1 cellular context compared by ENCODE assay signal in the genomic region with DNA sequence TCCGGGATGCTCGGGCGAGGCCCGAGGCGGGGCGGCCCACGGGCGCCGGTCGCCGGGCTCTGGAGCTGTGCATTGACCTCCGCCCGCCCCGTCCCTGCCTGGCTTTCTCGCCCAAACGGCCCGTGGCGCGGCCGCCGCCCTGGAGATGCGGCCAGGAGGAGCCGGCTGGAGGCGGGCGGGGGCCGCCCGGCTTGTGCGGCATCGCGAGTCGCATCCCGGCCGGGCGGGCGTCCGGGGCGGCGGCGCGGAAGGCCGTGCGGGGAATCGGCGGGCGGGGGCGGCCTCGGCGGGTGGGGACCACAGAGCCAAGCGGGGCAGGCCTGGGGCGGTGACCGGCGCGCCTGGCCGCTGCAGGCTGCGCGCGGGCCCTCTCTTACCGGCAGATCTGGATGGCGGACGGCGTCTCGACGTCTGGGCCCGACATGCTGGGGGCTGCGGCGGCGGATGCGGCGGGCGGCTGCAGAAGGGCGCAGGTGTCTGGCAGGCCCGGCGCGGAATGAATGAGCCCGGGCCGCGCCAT.
TF ChIP-seq lines count a peak whose summit lies in the region.

No MANE protein-coding gene starts in this region.

TF ChIP-seq in HEK293, 187 proteins besides CTCF, POLR2A, EP300 and RAD21 (continued from another document):
- TF ChIP-seq, protein P1, sequence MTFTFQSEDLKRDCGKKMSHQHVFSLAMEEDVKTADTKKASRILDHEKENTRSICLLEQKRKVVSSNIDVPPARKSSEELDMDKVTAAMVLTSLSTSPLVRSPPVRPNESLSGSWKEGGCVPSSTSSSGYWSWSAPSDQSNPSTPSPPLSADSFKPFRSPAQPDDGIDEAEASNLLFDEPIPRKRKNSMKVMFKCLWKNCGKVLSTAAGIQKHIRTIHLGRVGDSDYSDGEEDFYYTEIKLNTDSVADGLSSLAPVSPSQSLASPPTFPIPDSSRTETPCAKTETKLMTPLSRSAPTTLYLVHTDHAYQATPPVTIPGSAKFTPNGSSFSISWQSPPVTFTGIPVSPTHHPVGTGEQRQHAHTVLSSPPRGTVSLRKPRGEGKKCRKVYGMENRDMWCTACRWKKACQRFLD (tag by site-specific recombination; IDR thresholded peaks at IDR 0.05), result no peak
- TF ChIP-seq RBAK (tag by site-specific recombination; IDR thresholded peaks at IDR 0.05) (no peak), ZNF561 (tag by site-specific recombination; IDR thresholded peaks at IDR 0.05; ENCODE audit: borderline replicate concordance) (no peak), ZNF404 (tag by site-specific recombination; IDR thresholded peaks at IDR 0.05) (no peak), ZNF747 (tag by site-specific recombination; IDR thresholded peaks at IDR 0.05) (no peak), ZBTB8A (tag by site-specific recombination; IDR thresholded peaks at IDR 0.05) (peak; percentile 95), ZNF529 (tag by site-specific recombination; IDR thresholded peaks at IDR 0.05; ENCODE audit: insufficient replicate concordance) (no peak), SP3 (tag by site-specific recombination; IDR thresholded peaks at IDR 0.05) (0 out of 2 replicates have a peak, but pooled peaks have one; percentile 53)
- TF ChIP-seq, protein P2, sequence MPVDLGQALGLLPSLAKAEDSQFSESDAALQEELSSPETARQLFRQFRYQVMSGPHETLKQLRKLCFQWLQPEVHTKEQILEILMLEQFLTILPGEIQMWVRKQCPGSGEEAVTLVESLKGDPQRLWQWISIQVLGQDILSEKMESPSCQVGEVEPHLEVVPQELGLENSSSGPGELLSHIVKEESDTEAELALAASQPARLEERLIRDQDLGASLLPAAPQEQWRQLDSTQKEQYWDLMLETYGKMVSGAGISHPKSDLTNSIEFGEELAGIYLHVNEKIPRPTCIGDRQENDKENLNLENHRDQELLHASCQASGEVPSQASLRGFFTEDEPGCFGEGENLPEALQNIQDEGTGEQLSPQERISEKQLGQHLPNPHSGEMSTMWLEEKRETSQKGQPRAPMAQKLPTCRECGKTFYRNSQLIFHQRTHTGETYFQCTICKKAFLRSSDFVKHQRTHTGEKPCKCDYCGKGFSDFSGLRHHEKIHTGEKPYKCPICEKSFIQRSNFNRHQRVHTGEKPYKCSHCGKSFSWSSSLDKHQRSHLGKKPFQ (tag by site-specific recombination; IDR thresholded peaks at IDR 0.05), result no peak
